Comparison of ENCODE assay signal across 1 cellular context in genomic region chr13:86085890-86086289, GRCh38.
TF ChIP-seq lines count a peak whose summit lies in the region.

No MANE protein-coding gene starts in this region.

TF ChIP-seq in SK-N-SH treated with all-trans-retinoic acid at 6 μM for 48 hours, 23 proteins besides CTCF, POLR2A, EP300 and RAD21 (continued from another document):
- no peak for TF ChIP-seq ZC3H10 (CRISPR knock-in tag; IDR thresholded peaks at IDR 0.05)
- no peak for TF ChIP-seq ESRRG (CRISPR knock-in tag; IDR thresholded peaks at IDR 0.05)
- no peak for TF ChIP-seq CSRNP3 (CRISPR knock-in tag; IDR thresholded peaks at IDR 0.05)
- TF ChIP-seq, protein P1, sequence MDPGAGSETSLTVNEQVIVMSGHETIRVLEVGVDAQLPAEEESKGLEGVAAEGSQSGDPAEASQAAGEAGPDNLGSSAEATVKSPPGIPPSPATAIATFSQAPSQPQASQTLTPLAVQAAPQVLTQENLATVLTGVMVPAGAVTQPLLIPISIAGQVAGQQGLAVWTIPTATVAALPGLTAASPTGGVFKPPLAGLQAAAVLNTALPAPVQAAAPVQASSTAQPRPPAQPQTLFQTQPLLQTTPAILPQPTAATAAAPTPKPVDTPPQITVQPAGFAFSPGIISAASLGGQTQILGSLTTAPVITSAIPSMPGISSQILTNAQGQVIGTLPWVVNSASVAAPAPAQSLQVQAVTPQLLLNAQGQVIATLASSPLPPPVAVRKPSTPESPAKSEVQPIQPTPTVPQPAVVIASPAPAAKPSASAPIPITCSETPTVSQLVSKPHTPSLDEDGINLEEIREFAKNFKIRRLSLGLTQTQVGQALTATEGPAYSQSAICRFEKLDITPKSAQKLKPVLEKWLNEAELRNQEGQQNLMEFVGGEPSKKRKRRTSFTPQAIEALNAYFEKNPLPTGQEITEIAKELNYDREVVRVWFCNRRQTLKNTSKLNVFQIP (CRISPR knock-in tag; IDR thresholded peaks at IDR 0.05; ENCODE audit: borderline replicate concordance, low read depth): no peak
